Comparison of ENCODE assay signal across 8 cellular contexts in the genomic region with DNA sequence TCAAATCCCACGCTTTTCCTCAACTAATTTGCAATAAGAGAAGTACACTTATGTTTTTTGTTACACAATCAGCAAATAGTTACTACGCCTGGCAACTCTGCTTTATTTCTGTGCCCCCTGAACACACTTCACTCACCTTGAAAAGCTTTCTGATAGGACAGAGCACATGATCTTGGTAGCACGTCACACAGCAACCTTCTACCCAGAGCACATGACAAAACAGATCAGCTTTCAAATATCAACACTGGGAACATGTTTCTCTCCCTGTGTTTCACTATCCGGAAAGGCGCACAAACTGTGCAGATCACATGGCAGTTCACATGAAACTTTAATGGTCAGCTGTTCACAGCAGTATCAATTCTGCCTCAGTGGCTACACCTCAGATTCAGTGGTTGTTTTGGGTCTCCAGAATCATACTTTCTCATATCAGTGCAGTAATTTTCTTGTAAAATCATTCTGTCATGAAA. TPM values are rescaled to one million over a fixed set of nuclear protein-coding genes. Genes with fewer than 3 reads are reported as not detected.
DNase-seq lines count a peak whose midpoint lies in the region; ATAC-seq, FAIRE-seq and TF ChIP-seq lines count a peak whose summit lies in the region.

No MANE protein-coding gene starts in this region.

- H3K36me3 Mint-ChIP-seq in natural killer cell treated with Interleukin-12 subunit alpha and Interleukin-12 subunit beta and Interleukin-15 and Interleukin-18, amount 100 ng/mL, for 72 hours = no peaks in the 10 kb centered on the region
- H3K36me3 Mint-ChIP-seq in natural killer cell = no peaks in the 10 kb centered on the region

- peaks cover 31 to 37% of the 10 kb centered on the region in 2 donors for H3K4me1 Mint-ChIP-seq in natural killer cell treated with Interleukin-12 subunit alpha and Interleukin-12 subunit beta and Interleukin-15 and Interleukin-18, amount 100 ng/mL, for 72 hours (ENCODE audit: low read depth in 2 of 2)
- peaks cover 31 to 39% of the 10 kb centered on the region in 2 donors for H3K4me1 Mint-ChIP-seq in natural killer cell

- no peak for DNase-seq in natural killer cell treated with Interleukin-12 subunit alpha and Interleukin-12 subunit beta and Interleukin-15 and Interleukin-18, amount 100 ng/mL, for 72 hours (ENCODE audit: low spot score)
- DNase-seq in natural killer cell (no peak), adrenal gland (peak; percentile 46 to 78 (median 72)), kidney (no peak), upper lobe of left lung (peak in 1 of 2 donors; percentile 66), T1000 (lab: John Stamatoyannopoulos, UW) (no peak)
- no peak for DNase-seq in activated effector memory CD4-positive, alpha-beta T cell treated with Interleukin-2 at 50 U/mL for 16 hours

- H3K9me3 ChIP-seq in adrenal gland (replicated peaks in 1 of 3) (no peaks in the 10 kb centered on the region), kidney (ENCODE audit: control insufficient read depth in 1 of 2, low read length in 2 of 2) (no peaks in the 10 kb centered on the region), upper lobe of left lung (no peaks in the 10 kb centered on the region)

- ATAC-seq in natural killer cell treated with Interleukin-12 subunit alpha and Interleukin-12 subunit beta and Interleukin-15 and Interleukin-18, amount 100 ng/mL, for 72 hours = no peak
- no peak for ATAC-seq in natural killer cell
- peak in 1 of 2 donors; percentile 31 for ATAC-seq in upper lobe of left lung (ENCODE audit: low FRiP score in 2 of 2)
- ATAC-seq in GM21367 (IDR thresholded peaks at IDR 0.05; ENCODE audit: unreplicated experiment) = no peak

- H3K9me3 Mint-ChIP-seq in natural killer cell treated with Interleukin-12 subunit alpha and Interleukin-12 subunit beta and Interleukin-15 and Interleukin-18, amount 100 ng/mL, for 72 hours = no peaks in the 10 kb centered on the region
- H3K9me3 Mint-ChIP-seq in natural killer cell = no peaks in the 10 kb centered on the region

- H3K27ac ChIP-seq in adrenal gland = peak overlapping the region in 4 of 5 donors; percentile 61 to 99 (median 95)
- peak overlapping the region; percentile 93 to 98 for H3K27ac ChIP-seq in kidney (ENCODE audit: low read depth in 2 of 2, low read length in 2 of 2)
- peak overlapping the region; percentile 49 to 97 (median 97) for H3K27ac ChIP-seq in upper lobe of left lung

- intact Hi-C loops in natural killer cell (cut with micrococcal nuclease) (no loop called here), adrenal gland (cut with DNase I) (no loop called here), kidney (cut with DNase I) (no loop called here)

- H3K27me3 ChIP-seq in adrenal gland (no peaks in the 10 kb centered on the region), upper lobe of left lung (no peaks in the 10 kb centered on the region)

- WGBS in adrenal gland, 4 donors = 28 to 50% (median 38%) methylated on average over 5 of the region's 5 CpGs
- 49 to 76% methylated on average over 5 of the region's 5 CpGs for WGBS in upper lobe of left lung, 2 donors

- peaks cover 28 to 52% of the 10 kb centered on the region in 2 donors for H3K4me1 ChIP-seq in adrenal gland (replicated peaks in 1 of 2)
- H3K4me1 ChIP-seq in kidney (ENCODE audit: control insufficient read depth in 1 of 2, insufficient read depth in 1 of 2, low read depth in 1 of 2, low read length in 2 of 2) = peaks cover 5 to 13% of the 10 kb centered on the region in 2 donors
- peaks cover 0 to 27% (median 17%) of the 10 kb centered on the region in 4 donors for H3K4me1 ChIP-seq in upper lobe of left lung

- TF ChIP-seq CTCF in natural killer cell (IDR thresholded peaks at IDR 0.05) (no peak), adrenal gland (IDR thresholded peaks at IDR 0.05) (no peak), kidney (IDR thresholded peaks at IDR 0.05; ENCODE audit: borderline replicate concordance, extremely low read depth, insufficient read depth) (no peak), upper lobe of left lung (IDR thresholded peaks at IDR 0.05) (no peak)

- TF ChIP-seq POLR2A in adrenal gland (IDR thresholded peaks at IDR 0.05) (peak in 1 of 2 donors; percentile 87), upper lobe of left lung (IDR thresholded peaks at IDR 0.05) (peak in 2 of 4 donors; percentile 45 to 46)

- H3K36me3 ChIP-seq in adrenal gland (replicated peaks in 1 of 2) = no peaks in the 10 kb centered on the region
- no peaks in the 10 kb centered on the region for H3K36me3 ChIP-seq in kidney (ENCODE audit: control insufficient read depth in 1 of 2, insufficient read depth in 2 of 2, low read length in 2 of 2)
- no peaks in the 10 kb centered on the region for H3K36me3 ChIP-seq in upper lobe of left lung

- peaks cover 0 to 3% of the 10 kb centered on the region in 2 donors for H3K27me3 Mint-ChIP-seq in natural killer cell treated with Interleukin-12 subunit alpha and Interleukin-12 subunit beta and Interleukin-15 and Interleukin-18, amount 100 ng/mL, for 72 hours
- no peaks in the 10 kb centered on the region for H3K27me3 Mint-ChIP-seq in natural killer cell (ENCODE audit: low read depth in 2 of 2)

- peak in 1 of 4 donors; percentile 74 for TF ChIP-seq EP300 in upper lobe of left lung (IDR thresholded peaks at IDR 0.05)

- FAIRE-seq in kidney (lab: Jason Lieb, UNC) = no peak

- H3K4me3 Mint-ChIP-seq in natural killer cell treated with Interleukin-12 subunit alpha and Interleukin-12 subunit beta and Interleukin-15 and Interleukin-18, amount 100 ng/mL, for 72 hours = peak overlapping the region; percentile 97
- no peak overlapping the region for H3K4me3 Mint-ChIP-seq in natural killer cell

- no peak overlapping the region for H3K27ac Mint-ChIP-seq in natural killer cell treated with Interleukin-12 subunit alpha and Interleukin-12 subunit beta and Interleukin-15 and Interleukin-18, amount 100 ng/mL, for 72 hours
- no peak overlapping the region for H3K27ac Mint-ChIP-seq in natural killer cell

- H3K9ac ChIP-seq in kidney (ENCODE audit: low read length in 2 of 2) = peak overlapping the region; percentile 61 to 86

- H3K4me3 ChIP-seq in adrenal gland (peak overlapping the region in 1 of 4 donors; percentile 70), kidney (ENCODE audit: low read length in 2 of 2) (peak overlapping the region; percentile 79 to 94), upper lobe of left lung (peak overlapping the region in 3 of 4 donors; percentile 63 to 81 (median 67))

RNA-seq across cellular contexts. Expression of gene SLC19A2, which starts 2.2 kb away (rescaled TPM):
- total RNA-seq in natural killer cell treated with Interleukin-12 subunit alpha and Interleukin-12 subunit beta and Interleukin-15 and Interleukin-18, amount 100 ng/mL, for 72 hours = 1 to 10 TPM; 6.3 to 8.0 TPM
- total RNA-seq in natural killer cell (1 to 10 TPM; 5.0 to 6.3 (median 5.3) TPM), adrenal gland (10 to 100 TPM in 4 of 8 donors, 1 to 10 TPM in 4; 6.7 to 29.2 (median 11.2) TPM), kidney (7.8 TPM), upper lobe of left lung (10 to 100 TPM in 5 of 6 donors, 1 to 10 TPM in 1; 8.4 to 37.1 (median 13.6) TPM)
- polyA plus RNA-seq in adrenal gland (10 to 100 TPM; 10.4 to 19.2 (median 13.5) TPM), kidney (ENCODE audit: insufficient read depth, low read depth, low replicate concordance) (10.9 TPM)

RNA-seq across cellular contexts. Expression of gene CCDC181, which starts 56.3 kb away (rescaled TPM):
- under 1 TPM; 0.14 to 0.31 TPM for total RNA-seq in natural killer cell treated with Interleukin-12 subunit alpha and Interleukin-12 subunit beta and Interleukin-15 and Interleukin-18, amount 100 ng/mL, for 72 hours
- not detected for total RNA-seq in natural killer cell
- total RNA-seq in adrenal gland = 1 to 10 TPM in 3 of 8 donors, under 1 TPM in 2, not detected in 3; 0.15 to 2.6 (median 1.2) TPM
- polyA plus RNA-seq in adrenal gland = 1 to 10 TPM; 1.3 to 4.2 (median 3.5) TPM
- 4.8 TPM for total RNA-seq in kidney
- 8.2 TPM for polyA plus RNA-seq in kidney (ENCODE audit: insufficient read depth, low read depth, low replicate concordance)
- total RNA-seq in upper lobe of left lung = 1 to 10 TPM in 5 of 6 donors, under 1 TPM in 1; 0.29 to 6.9 (median 2.6) TPM

Comparison
In these comparisons a context has a peak if more than half of its experiments do, and no peak if none do; other contexts are left out.
1. DNase-seq: peak in adrenal gland (7 of 7); none in natural killer cell treated with Interleukin-12 subunit alpha and Interleukin-12 subunit beta and Interleukin-15 and Interleukin-18, amount 100 ng/mL, for 72 hours (single experiment), natural killer cell (single experiment), kidney (single experiment), activated effector memory CD4-positive, alpha-beta T cell treated with Interleukin-2 at 50 U/mL for 16 hours (single experiment) and T1000 (single experiment).
2. Peak in every context shown above with its lines, with median percentiles within 50 percentile points of each other: H3K27ac ChIP-seq.